Comparison of ENCODE assay signal across 35 cellular contexts in genomic region chr22:25018009-25018408, GRCh38.
"Had no signal": no experiment of that assay in that cellular context is flagged by ENCODE, and none has a peak within 500 bp of the region (broad histone marks: within the 10 kb centered on the region; RNA-seq: fewer than 3 reads in every experiment).

No MANE protein-coding gene starts in this region.

- H3K27ac Mint-ChIP-seq: activated CD4-positive, alpha-beta memory T cell treated with anti-CD3 and anti-CD28 coated beads, Interleukin-2, amount 10 ng/mL, durations not matched to agents 7 days and 5 days; activated CD8-positive, alpha-beta memory T cell treated with anti-CD3 and anti-CD28 coated beads, Interleukin-2, amount 10 ng/mL, durations not matched to agents 7 days and 5 days; activated naive CD4-positive, alpha-beta T cell treated with anti-CD3 and anti-CD28 coated beads, Interleukin-2, amount 50 U/mL, for 24 hours; activated naive CD8-positive, alpha-beta T cell treated with anti-CD3 and anti-CD28 coated beads, Interleukin-2, amount 10 ng/mL, durations not matched to agents 7 days and 5 days; activated T-cell treated with anti-CD3 and anti-CD28 coated beads, Interleukin-2, amount 50 U/mL, for 72 hours; activated T-helper 17 cell treated with anti-CD3 and anti-CD28 coated beads, Interleukin-2, amount 50 U/mL, for 72 hours; T-cell; T-helper 17 cell had no signal

- H3K27me3 ChIP-seq: ascending aorta had no signal

- H3K9me3 ChIP-seq: ascending aorta had no signal

- H3K27ac ChIP-seq: ascending aorta, WERI-Rb-1 had no signal

- DNase-seq: activated CD4-positive, alpha-beta memory T cell treated with anti-CD3 and anti-CD28 coated beads, Interleukin-2, amount 10 ng/mL, durations not matched to agents 7 days and 5 days; activated CD4-positive, alpha-beta T cell treated with anti-CD3 and anti-CD28 coated beads for 1 hour; activated CD4-positive, alpha-beta T cell treated with anti-CD3 and anti-CD28 coated beads for 48 hours; activated CD4-positive, CD25-positive, alpha-beta regulatory T cell; activated CD8-positive, alpha-beta memory T cell treated with anti-CD3 and anti-CD28 coated beads for 24 hours; activated CD8-positive, alpha-beta memory T cell treated with anti-CD3 and anti-CD28 coated beads, Interleukin-2, amount 10 ng/mL, durations not matched to agents 7 days and 5 days; activated effector memory CD4-positive, alpha-beta T cell treated with anti-CD3 and anti-CD28 coated beads, Interleukin-2, amount 50 U/mL, for 16 hours; activated naive CD4-positive, alpha-beta T cell; activated naive CD8-positive, alpha-beta T cell treated with anti-CD3 and anti-CD28 coated beads, Interleukin-2, amount 10 ng/mL, durations not matched to agents 7 days and 5 days; activated T-cell treated with anti-CD3 and anti-CD28 coated beads, Interleukin-2, amount 50 U/mL, for 1 hour; activated T-cell treated with anti-CD3 and anti-CD28 coated beads, Interleukin-2, amount 50 U/mL, for 72 hours; amygdala; caudate nucleus; Kasumi-1; KG1; MM.1S; NCI-H1092 treated with DMSO at 0.1 percent for 48 hours; NCI-H1417; NCI-H146; NCI-H187; NCI-H2029 treated with DMSO at 0.1 percent for 48 hours; NCI-H2107; NCI-H2171; NCI-H510A; NCI-H526 treated with DMSO at 0.1 percent for 48 hours; NCI-H82; SIG-M5; T-cell; T-helper 17 cell; WERI-Rb-1 had no signal

- H3K4me1 Mint-ChIP-seq: activated CD8-positive, alpha-beta memory T cell treated with anti-CD3 and anti-CD28 coated beads, Interleukin-2, amount 10 ng/mL, durations not matched to agents 7 days and 5 days; activated naive CD4-positive, alpha-beta T cell treated with anti-CD3 and anti-CD28 coated beads, Interleukin-2, amount 50 U/mL, for 24 hours; activated naive CD8-positive, alpha-beta T cell treated with anti-CD3 and anti-CD28 coated beads, Interleukin-2, amount 10 ng/mL, durations not matched to agents 7 days and 5 days; activated T-helper 17 cell treated with anti-CD3 and anti-CD28 coated beads, Interleukin-2, amount 50 U/mL, for 72 hours; T-cell had no signal

- H3K4me3 ChIP-seq: ascending aorta had no signal

- H3K4me1 ChIP-seq: ascending aorta had no signal

- H3K4me3 Mint-ChIP-seq: activated CD4-positive, alpha-beta memory T cell treated with anti-CD3 and anti-CD28 coated beads, Interleukin-2, amount 10 ng/mL, durations not matched to agents 7 days and 5 days; activated CD8-positive, alpha-beta memory T cell treated with anti-CD3 and anti-CD28 coated beads, Interleukin-2, amount 10 ng/mL, durations not matched to agents 7 days and 5 days; activated naive CD4-positive, alpha-beta T cell treated with anti-CD3 and anti-CD28 coated beads, Interleukin-2, amount 50 U/mL, for 24 hours; activated naive CD8-positive, alpha-beta T cell treated with anti-CD3 and anti-CD28 coated beads, Interleukin-2, amount 10 ng/mL, durations not matched to agents 7 days and 5 days; activated T-cell treated with anti-CD3 and anti-CD28 coated beads, Interleukin-2, amount 50 U/mL, for 72 hours; activated T-helper 17 cell treated with anti-CD3 and anti-CD28 coated beads, Interleukin-2, amount 50 U/mL, for 72 hours; T-cell; T-helper 17 cell had no signal

- H3K36me3 ChIP-seq: ascending aorta, WERI-Rb-1 had no signal

- ATAC-seq: activated CD8-positive, alpha-beta memory T cell treated with anti-CD3 and anti-CD28 coated beads, Interleukin-2, amount 10 ng/mL, durations not matched to agents 7 days and 5 days; activated T-cell treated with anti-CD3 and anti-CD28 coated beads, Interleukin-2, amount 50 U/mL, for 72 hours; activated T-helper 17 cell treated with anti-CD3 and anti-CD28 coated beads, Interleukin-2, amount 50 U/mL, for 72 hours; Panc1; SK-N-SH treated with all-trans-retinoic acid at 6 μM for 48 hours; T-cell; T-helper 17 cell had no signal

- H3K36me3 Mint-ChIP-seq: activated CD8-positive, alpha-beta memory T cell treated with anti-CD3 and anti-CD28 coated beads, Interleukin-2, amount 10 ng/mL, durations not matched to agents 7 days and 5 days; activated naive CD4-positive, alpha-beta T cell treated with anti-CD3 and anti-CD28 coated beads, Interleukin-2, amount 50 U/mL, for 24 hours; activated naive CD8-positive, alpha-beta T cell treated with anti-CD3 and anti-CD28 coated beads, Interleukin-2, amount 10 ng/mL, durations not matched to agents 7 days and 5 days; T-cell had no signal

- H3K9me3 Mint-ChIP-seq: activated CD4-positive, alpha-beta memory T cell treated with anti-CD3 and anti-CD28 coated beads, Interleukin-2, amount 10 ng/mL, durations not matched to agents 7 days and 5 days; activated naive CD4-positive, alpha-beta T cell treated with anti-CD3 and anti-CD28 coated beads, Interleukin-2, amount 50 U/mL, for 24 hours; activated naive CD8-positive, alpha-beta T cell treated with anti-CD3 and anti-CD28 coated beads, Interleukin-2, amount 10 ng/mL, durations not matched to agents 7 days and 5 days; activated T-cell treated with anti-CD3 and anti-CD28 coated beads, Interleukin-2, amount 50 U/mL, for 72 hours; activated T-helper 17 cell treated with anti-CD3 and anti-CD28 coated beads, Interleukin-2, amount 50 U/mL, for 72 hours; T-cell had no signal
